ENCODE assay signal across 8 cellular contexts in the genomic region with DNA sequence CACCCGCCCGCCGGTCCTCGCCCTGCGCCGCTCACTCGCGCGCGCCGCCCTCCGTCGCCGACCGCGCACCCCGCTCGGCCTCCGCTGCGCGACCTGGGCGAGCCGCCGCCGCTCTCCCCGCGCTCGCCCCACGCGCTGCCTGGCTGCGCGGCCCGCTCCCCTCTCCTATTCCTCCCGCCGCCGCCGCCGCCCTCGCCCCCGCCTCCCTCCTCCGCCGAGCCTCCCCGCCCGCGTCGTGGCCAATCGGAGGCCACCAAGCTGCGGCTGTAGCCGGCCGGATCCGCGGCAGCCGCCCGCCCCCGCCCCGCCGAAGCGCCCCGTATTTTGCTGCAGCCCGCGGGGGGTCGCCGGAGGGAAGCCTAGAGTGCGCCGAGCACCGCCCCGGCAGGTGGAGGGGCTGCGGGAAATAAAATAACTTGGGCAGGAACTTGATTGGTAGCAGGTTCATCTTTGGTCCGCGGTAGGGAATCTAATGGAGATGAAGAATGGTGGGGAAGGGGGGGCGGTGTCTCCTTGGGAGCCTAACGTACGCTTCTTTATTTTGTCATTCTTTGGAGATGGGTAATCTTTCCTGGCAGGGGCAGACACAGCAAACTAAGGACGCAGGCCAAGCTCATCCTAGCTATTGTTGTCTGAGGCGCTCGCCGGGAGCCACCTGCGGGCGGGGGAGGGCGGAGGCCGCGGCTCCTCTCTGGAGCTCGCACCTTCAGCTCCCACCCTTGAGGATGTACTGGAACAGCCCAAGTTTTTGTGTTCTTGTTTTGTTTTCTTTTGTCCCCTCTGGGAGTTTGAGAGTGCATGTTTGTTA. TPM values are rescaled to one million over a fixed set of nuclear protein-coding genes. Genes with fewer than 3 reads are reported as not detected.
DNase-seq lines count a peak whose midpoint lies in the region; ATAC-seq and TF ChIP-seq lines count a peak whose summit lies in the region.

No MANE protein-coding gene starts in this region.

- H3K9ac ChIP-seq in SK-N-SH: peak overlapping the region; percentile 87

- POLR2A ChIA-PET in SK-N-SH (lab: Yijun Ruan, JAX): interaction anchor here (0.9 to 1.6 kb wide), 4 partner anchors 19 to 573 kb away, joined by 3 to 4 read pairs (median 4); no protein-coding TSS in a partner anchor

- peak in 1 of 2 experiments; percentile 44; a peak in 1 of 4 replicates for TF ChIP-seq EP300 in SK-N-SH (IDR thresholded peaks at IDR 0.05; ENCODE audit: borderline replicate concordance in 1 of 2, low read depth in 1 of 2, low read length in 1 of 2)
- no peak for TF ChIP-seq EP300 in esophagus muscularis mucosa (IDR thresholded peaks at IDR 0.05)

- peak; percentile 87 for DNase-seq in Daoy (ENCODE audit: low read depth)
- DNase-seq in HuH-7.5 (ENCODE audit: low spot score): peak; percentile 71
- DNase-seq in SK-N-SH: peak; percentile 93
- DNase-seq in esophagus muscularis mucosa (ENCODE audit: extremely low spot score): peak; percentile 62
- DNase-seq in myocyte (ENCODE audit: low read depth): peak; percentile 70
- DNase-seq in aorta: peak; percentile 52 to 83
- DNase-seq in SIG-M5 (lab: John Stamatoyannopoulos, UW): no peak

- no peaks in the 10 kb centered on the region for H3K9me2 ChIP-seq in SK-N-SH

- H3K27me3 ChIP-seq in SK-N-SH (ENCODE audit: insufficient read depth) (no peaks in the 10 kb centered on the region), esophagus muscularis mucosa (peaks cover 0 to 62% (median 12%) of the 10 kb centered on the region in 4 donors), aorta (ENCODE audit: control insufficient read depth in 1 of 2, insufficient read depth in 2 of 2, low read length in 1 of 2) (no peaks in the 10 kb centered on the region)

- H3K36me3 ChIP-seq in SK-N-SH (replicated peaks in 1 of 2; ENCODE audit: control insufficient read depth in 1 of 2, insufficient read depth in 2 of 2, low read length in 1 of 2) (peaks cover 2 to 6% of the 10 kb centered on the region in 2 experiments), esophagus muscularis mucosa (peaks cover 0 to 3% (median 0%) of the 10 kb centered on the region in 4 donors), aorta (ENCODE audit: control insufficient read depth in 1 of 2, insufficient read depth in 2 of 2, low read length in 1 of 2) (no peaks in the 10 kb centered on the region)

- TF ChIP-seq CTCF in SK-N-SH (IDR thresholded peaks at IDR 0.05) (peak; percentile 23; the same call in 1 of the 2 replicates), esophagus muscularis mucosa (IDR thresholded peaks at IDR 0.05) (no peak)

- H3K27ac ChIP-seq in SK-N-SH (ENCODE audit: low read depth in 2 of 2, low read length in 1 of 2) (peak overlapping the region; percentile 89 to 94), esophagus muscularis mucosa (replicated peaks in 1 of 4) (peak overlapping the region; percentile 69 to 80 (median 78)), aorta (ENCODE audit: low read depth in 1 of 2, low read length in 2 of 2) (peak overlapping the region; percentile 25 to 53)

- under 1% methylated on average over 17 of the region's 83 CpGs for WGBS in SK-N-SH (ENCODE audit: low lambda C conversion rate)
- 2% methylated on average over 29 of the region's 83 CpGs for WGBS in esophagus muscularis mucosa
- 0 to 1% methylated on average over 37 to 83 of the region's 83 CpGs for WGBS in aorta, 2 donors

- peaks cover 0 to 5% of the 10 kb centered on the region in 2 experiments; a peak in 2 of 4 replicates for H3K4me1 ChIP-seq in SK-N-SH (ENCODE audit: control insufficient read depth in 1 of 2, insufficient read depth in 2 of 2, low read depth in 1 of 2, low read length in 1 of 2)
- H3K4me1 ChIP-seq in esophagus muscularis mucosa: peaks cover 0 to 40% (median 31%) of the 10 kb centered on the region in 4 donors
- no peaks in the 10 kb centered on the region for H3K4me1 ChIP-seq in aorta (ENCODE audit: control insufficient read depth in 1 of 2, insufficient read depth in 2 of 2, low read length in 2 of 2)

- peaks cover 78% of the 10 kb centered on the region for H3K79me2 ChIP-seq in SK-N-SH (ENCODE audit: insufficient read depth)

- H2AFZ ChIP-seq in SK-N-SH (ENCODE audit: low read depth): peak overlapping the region; percentile 70; the same call in 1 of the 2 replicates

- H3K9me3 ChIP-seq in SK-N-SH (no peaks in the 10 kb centered on the region), esophagus muscularis mucosa (no peaks in the 10 kb centered on the region), aorta (ENCODE audit: control insufficient read depth, low read length) (no peaks in the 10 kb centered on the region)

- peak; percentile 57 for ATAC-seq in aorta (ENCODE audit: low FRiP score)
- no peak for ATAC-seq in GM21526 (IDR thresholded peaks at IDR 0.05; ENCODE audit: low FRiP score, unreplicated experiment)

- no peak for TF ChIP-seq POLR2A in esophagus muscularis mucosa (IDR thresholded peaks at IDR 0.05; ENCODE audit: low read depth)

- H3K4me2 ChIP-seq in SK-N-SH: peak overlapping the region; percentile 75

- H4K20me1 ChIP-seq in SK-N-SH (ENCODE audit: insufficient read depth): peaks cover 28% of the 10 kb centered on the region

- intact Hi-C loops in esophagus muscularis mucosa (cut with DNase I) (no loop called here), aorta (cut with DNase I) (loop anchor here in 1 of 2 donors (2.0 kb wide), 1 partner anchor 173 kb away; no protein-coding TSS in a partner anchor)

- CTCF ChIA-PET in SK-N-SH (lab: Yijun Ruan, JAX): interaction anchor here (0.9 to 2.7 kb wide), 11 partner anchors 9 to 815 kb away, joined by 3 to 12 read pairs (median 4); no protein-coding TSS in a partner anchor

- peak; percentile 41 for TF ChIP-seq RAD21 in SK-N-SH (IDR thresholded peaks at IDR 0.05; ENCODE audit: low read length)

- peaks cover 26% of the 10 kb centered on the region for H3F3A ChIP-seq in SK-N-SH (replicated peaks; ENCODE audit: insufficient read depth)

- H3K4me3 ChIP-seq in SK-N-SH (ENCODE audit: low read depth in 2 of 2, low read length in 1 of 2): peak overlapping the region; percentile 87 to 90
- peak overlapping the region; percentile 63 to 68 (median 64) for H3K4me3 ChIP-seq in esophagus muscularis mucosa
- H3K4me3 ChIP-seq in aorta (ENCODE audit: low read length in 2 of 2): peak overlapping the region; percentile 64 to 81

TF ChIP-seq in SK-N-SH, 30 proteins besides CTCF, POLR2A, EP300 and RAD21 (continues in another document):
- TF ChIP-seq ELF1 (IDR thresholded peaks at IDR 0.05): no peak
- TF ChIP-seq TCF12 (IDR thresholded peaks at IDR 0.05): peak; percentile 64; the same call in 1 of the 2 replicates
- TF ChIP-seq NFIC (IDR thresholded peaks at IDR 0.05; ENCODE audit: borderline replicate concordance): peak; percentile 36; the same call in 1 of the 2 replicates
- TF ChIP-seq SMC3 (IDR thresholded peaks at IDR 0.05; ENCODE audit: low read depth, low read length): peak; percentile 28; the same call in 1 of the 2 replicates
- no peak for TF ChIP-seq YY1 (IDR thresholded peaks at IDR 0.05; ENCODE audit: low read depth)
- TF ChIP-seq MEF2A (IDR thresholded peaks at IDR 0.05; ENCODE audit: borderline replicate concordance, low read depth): peak; percentile 28; the same call in 1 of the 2 replicates
- peak; percentile 29; the same call in 1 of the 2 replicates for TF ChIP-seq JUND (IDR thresholded peaks at IDR 0.05)
- peak; percentile 27 for TF ChIP-seq POLR2AphosphoS5 (IDR thresholded peaks at IDR 0.05; ENCODE audit: low read depth, low read length)
- no peak for TF ChIP-seq REST (IDR thresholded peaks at IDR 0.05; ENCODE audit: low read depth, low read length)
- TF ChIP-seq, protein P1, sequence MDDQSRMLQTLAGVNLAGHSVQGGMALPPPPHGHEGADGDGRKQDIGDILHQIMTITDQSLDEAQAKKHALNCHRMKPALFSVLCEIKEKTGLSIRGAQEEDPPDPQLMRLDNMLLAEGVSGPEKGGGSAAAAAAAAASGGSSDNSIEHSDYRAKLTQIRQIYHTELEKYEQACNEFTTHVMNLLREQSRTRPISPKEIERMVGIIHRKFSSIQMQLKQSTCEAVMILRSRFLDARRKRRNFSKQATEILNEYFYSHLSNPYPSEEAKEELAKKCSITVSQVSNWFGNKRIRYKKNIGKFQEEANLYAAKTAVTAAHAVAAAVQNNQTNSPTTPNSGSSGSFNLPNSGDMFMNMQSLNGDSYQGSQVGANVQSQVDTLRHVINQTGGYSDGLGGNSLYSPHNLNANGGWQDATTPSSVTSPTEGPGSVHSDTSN (IDR thresholded peaks at IDR 0.05): peak; percentile 67
- TF ChIP-seq GABPA (IDR thresholded peaks at IDR 0.05; ENCODE audit: low read depth): no peak
- TF ChIP-seq CHD2 (IDR thresholded peaks at IDR 0.05; ENCODE audit: low read length, partially characterized antibody): no peak

RNA-seq across cellular contexts. Expression of gene CDH2, which starts 1.1 kb away (rescaled TPM):
- total RNA-seq in Daoy (2014; rRNA removed; shearing (Covaris generic)): 86.1 and 90.6 TPM in 2 replicates
- polyA plus RNA-seq in SK-N-SH (2012; rRNA removed): 146 and 186 TPM in 2 replicates
- 189 and 223 TPM in 2 replicates for polyA plus RNA-seq in SK-N-SH (2012; cell fraction: cytosol; rRNA removed)
- 62.9 and 131 TPM in 2 replicates for polyA plus RNA-seq in SK-N-SH (2012; cell fraction: nucleus; rRNA removed)
- total RNA-seq in esophagus muscularis mucosa: 10 to 100 TPM; 10.9 to 17.4 (median 13.6) TPM
- total RNA-seq in myocyte: 19.3 and 21.2 TPM in 2 replicates
- polyA plus RNA-seq in myocyte (2012): 80.9 TPM
- total RNA-seq in aorta: 10 to 100 TPM in 1 of 2 donors, 1 to 10 TPM in 1; 6.9 to 10.1 TPM
- polyA plus RNA-seq in aorta: 10 to 100 TPM; 12.6 to 13.9 TPM

Comparison
In these comparisons a context has a peak if more than half of its experiments do, and no peak if none do; other contexts are left out.
1. H3K27ac ChIP-seq: peak in every context shown above with its lines; median percentile 92 in SK-N-SH; 78 in esophagus muscularis mucosa; 39 in aorta.